In the genomic region with DNA sequence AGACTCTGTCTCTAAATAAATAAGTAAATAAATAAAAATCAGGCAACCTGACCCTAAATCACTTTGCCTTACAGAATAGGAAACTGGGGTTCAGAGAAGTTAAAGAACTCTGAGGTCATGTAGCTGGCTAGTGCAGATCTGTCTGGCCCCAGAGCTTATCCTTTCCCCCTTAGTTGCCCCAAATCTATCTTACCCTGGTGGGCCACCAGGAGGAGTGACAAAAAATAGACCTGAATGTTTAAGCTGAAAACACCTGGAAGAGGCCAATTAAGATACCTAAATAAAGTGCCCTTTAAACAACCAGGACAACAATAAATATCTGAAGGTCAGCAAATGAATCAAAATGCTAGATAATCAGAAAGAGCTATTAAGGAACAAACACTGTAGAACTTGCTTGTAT, we compare ENCODE assay signal across 1 cellular context.
TF ChIP-seq lines count a peak whose summit lies in the region.

No MANE protein-coding gene starts in this region.

TF ChIP-seq in GM12878, 131 proteins besides CTCF, POLR2A, EP300 and RAD21:
- TF ChIP-seq, protein P1, sequence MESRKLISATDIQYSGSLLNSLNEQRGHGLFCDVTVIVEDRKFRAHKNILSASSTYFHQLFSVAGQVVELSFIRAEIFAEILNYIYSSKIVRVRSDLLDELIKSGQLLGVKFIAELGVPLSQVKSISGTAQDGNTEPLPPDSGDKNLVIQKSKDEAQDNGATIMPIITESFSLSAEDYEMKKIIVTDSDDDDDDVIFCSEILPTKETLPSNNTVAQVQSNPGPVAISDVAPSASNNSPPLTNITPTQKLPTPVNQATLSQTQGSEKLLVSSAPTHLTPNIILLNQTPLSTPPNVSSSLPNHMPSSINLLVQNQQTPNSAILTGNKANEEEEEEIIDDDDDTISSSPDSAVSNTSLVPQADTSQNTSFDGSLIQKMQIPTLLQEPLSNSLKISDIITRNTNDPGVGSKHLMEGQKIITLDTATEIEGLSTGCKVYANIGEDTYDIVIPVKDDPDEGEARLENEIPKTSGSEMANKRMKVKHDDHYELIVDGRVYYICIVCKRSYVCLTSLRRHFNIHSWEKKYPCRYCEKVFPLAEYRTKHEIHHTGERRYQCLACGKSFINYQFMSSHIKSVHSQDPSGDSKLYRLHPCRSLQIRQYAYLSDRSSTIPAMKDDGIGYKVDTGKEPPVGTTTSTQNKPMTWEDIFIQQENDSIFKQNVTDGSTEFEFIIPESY (IDR thresholded peaks at IDR 0.05), result no peak
- TF ChIP-seq RCOR1 (conservative IDR thresholded peaks at IDR 0.05; ENCODE audit: low read depth, low read length), result no peak
- TF ChIP-seq, protein P2, sequence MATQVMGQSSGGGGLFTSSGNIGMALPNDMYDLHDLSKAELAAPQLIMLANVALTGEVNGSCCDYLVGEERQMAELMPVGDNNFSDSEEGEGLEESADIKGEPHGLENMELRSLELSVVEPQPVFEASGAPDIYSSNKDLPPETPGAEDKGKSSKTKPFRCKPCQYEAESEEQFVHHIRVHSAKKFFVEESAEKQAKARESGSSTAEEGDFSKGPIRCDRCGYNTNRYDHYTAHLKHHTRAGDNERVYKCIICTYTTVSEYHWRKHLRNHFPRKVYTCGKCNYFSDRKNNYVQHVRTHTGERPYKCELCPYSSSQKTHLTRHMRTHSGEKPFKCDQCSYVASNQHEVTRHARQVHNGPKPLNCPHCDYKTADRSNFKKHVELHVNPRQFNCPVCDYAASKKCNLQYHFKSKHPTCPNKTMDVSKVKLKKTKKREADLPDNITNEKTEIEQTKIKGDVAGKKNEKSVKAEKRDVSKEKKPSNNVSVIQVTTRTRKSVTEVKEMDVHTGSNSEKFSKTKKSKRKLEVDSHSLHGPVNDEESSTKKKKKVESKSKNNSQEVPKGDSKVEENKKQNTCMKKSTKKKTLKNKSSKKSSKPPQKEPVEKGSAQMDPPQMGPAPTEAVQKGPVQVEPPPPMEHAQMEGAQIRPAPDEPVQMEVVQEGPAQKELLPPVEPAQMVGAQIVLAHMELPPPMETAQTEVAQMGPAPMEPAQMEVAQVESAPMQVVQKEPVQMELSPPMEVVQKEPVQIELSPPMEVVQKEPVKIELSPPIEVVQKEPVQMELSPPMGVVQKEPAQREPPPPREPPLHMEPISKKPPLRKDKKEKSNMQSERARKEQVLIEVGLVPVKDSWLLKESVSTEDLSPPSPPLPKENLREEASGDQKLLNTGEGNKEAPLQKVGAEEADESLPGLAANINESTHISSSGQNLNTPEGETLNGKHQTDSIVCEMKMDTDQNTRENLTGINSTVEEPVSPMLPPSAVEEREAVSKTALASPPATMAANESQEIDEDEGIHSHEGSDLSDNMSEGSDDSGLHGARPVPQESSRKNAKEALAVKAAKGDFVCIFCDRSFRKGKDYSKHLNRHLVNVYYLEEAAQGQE (IDR thresholded peaks at IDR 0.05; ENCODE audit: low read depth, low read length), result no peak
- TF ChIP-seq RELA (IDR thresholded peaks at IDR 0.05; ENCODE audit: borderline replicate concordance, partially characterized antibody), result no peak
- TF ChIP-seq NFIC (IDR thresholded peaks at IDR 0.05; ENCODE audit: low read depth, low read length), result no peak
- TF ChIP-seq MEF2A (IDR thresholded peaks at IDR 0.05; ENCODE audit: insufficient read depth, low read depth, low read length), result no peak
- no peak for TF ChIP-seq TCF7 (IDR thresholded peaks at IDR 0.05; ENCODE audit: borderline replicate concordance)
- TF ChIP-seq PBX3 (IDR thresholded peaks at IDR 0.05; ENCODE audit: insufficient replicate concordance, low read depth, low read length), result no peak
- TF ChIP-seq FOXM1 (IDR thresholded peaks at IDR 0.05; ENCODE audit: low read depth, low read length), result no peak
- no peak for TF ChIP-seq HDAC2 (IDR thresholded peaks at IDR 0.05)
- no peak for TF ChIP-seq LARP7 (IDR thresholded peaks at IDR 0.05)
- TF ChIP-seq CBFB (IDR thresholded peaks at IDR 0.05; ENCODE audit: low read depth), result no peak
- TF ChIP-seq ATF7 (IDR thresholded peaks at IDR 0.05; ENCODE audit: low read depth), result no peak
- no peak for TF ChIP-seq E4F1 (IDR thresholded peaks at IDR 0.05; ENCODE audit: borderline replicate concordance, partially characterized antibody)
- TF ChIP-seq ZNF217 (IDR thresholded peaks at IDR 0.05), result no peak
TF ChIP-seq in GM12878: peak in this region for 0.
